Comparison of ENCODE assay signal across 8 cellular contexts in the genomic region with DNA sequence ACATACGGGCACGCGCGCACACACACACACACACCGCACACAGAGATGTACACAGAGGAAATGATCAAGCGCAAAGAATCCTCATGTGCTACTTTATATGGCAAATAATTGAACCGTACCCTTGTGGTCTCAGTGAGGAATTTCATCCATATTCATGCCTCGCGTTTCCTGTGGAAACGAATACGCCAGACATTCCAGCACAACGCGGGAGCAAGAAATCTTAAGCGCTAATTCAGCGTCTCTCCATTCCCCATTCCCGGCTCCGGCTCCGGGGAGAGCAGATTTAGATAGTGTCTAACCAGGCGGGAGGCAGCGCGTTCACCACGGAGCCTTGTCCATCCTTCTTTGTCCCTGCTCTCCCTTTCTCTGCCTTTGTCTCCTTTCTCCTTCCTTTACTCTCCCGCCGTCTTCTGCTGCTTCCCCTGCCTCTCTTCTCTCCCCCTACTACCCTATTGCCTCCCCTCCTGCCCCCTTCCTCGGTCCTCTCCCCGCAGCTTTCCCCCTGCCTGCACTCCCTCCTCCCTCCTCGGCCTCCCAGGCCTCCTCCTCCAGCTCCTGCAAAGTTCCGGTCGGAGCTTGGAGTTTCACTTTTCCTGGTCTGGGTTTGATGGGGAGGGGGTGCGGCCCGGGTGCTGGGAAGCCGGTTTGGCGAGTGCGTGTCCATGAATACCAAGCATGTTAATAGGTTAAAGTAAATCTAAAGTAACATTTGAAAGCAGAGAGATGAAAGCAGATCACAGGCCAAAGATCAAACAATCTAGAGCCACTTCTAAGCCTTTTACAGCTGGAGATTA.
A peak's percentile ranks its signal among the peaks of the same experiment; 100 is the strongest.
DNase-seq lines count a peak whose midpoint lies in the region; ATAC-seq and TF ChIP-seq lines count a peak whose summit lies in the region.

No MANE protein-coding gene starts in this region.

- H3K9ac ChIP-seq in NT2/D1 (ENCODE audit: insufficient read length, low read depth), result peak overlapping the region; percentile 72

- H3K9me3 Mint-ChIP-seq in neural crest cell, result no peaks in the 10 kb centered on the region
- H3K9me3 Mint-ChIP-seq in CD8-positive, alpha-beta T cell, result no peaks in the 10 kb centered on the region

- no peak overlapping the region for H3K27ac ChIP-seq in CD8-positive, alpha-beta T cell (ENCODE audit: low read depth, low read length)

- peaks cover 52% of the 10 kb centered on the region for H3K4me1 Mint-ChIP-seq in neural crest cell
- H3K4me1 Mint-ChIP-seq in CD8-positive, alpha-beta T cell (ENCODE audit: low read depth), result peaks cover 1% of the 10 kb centered on the region

- peak overlapping the region; percentile 85 for H3K4me3 Mint-ChIP-seq in neural crest cell
- no peak overlapping the region for H3K4me3 Mint-ChIP-seq in CD8-positive, alpha-beta T cell

- H3K27me3 ChIP-seq in NT2/D1 (ENCODE audit: insufficient read depth, insufficient read length), result no peaks in the 10 kb centered on the region
- peaks cover 12% of the 10 kb centered on the region for H3K27me3 ChIP-seq in CD8-positive, alpha-beta T cell (ENCODE audit: insufficient read depth, low read length)

- POLR2A ChIA-PET in CD8-positive, alpha-beta T cell (lab: Charles Lee), result no interaction called here

- H3K4me3 ChIP-seq in NT2/D1 (ENCODE audit: insufficient read length, low read depth), result peak overlapping the region; percentile 45
- H3K4me3 ChIP-seq in CD8-positive, alpha-beta T cell (ENCODE audit: low read depth, low read length), result no peak overlapping the region

- H3K4me1 ChIP-seq in NT2/D1 (ENCODE audit: insufficient read depth, insufficient read length), result peaks cover 13% of the 10 kb centered on the region
- H3K4me1 ChIP-seq in CD8-positive, alpha-beta T cell (ENCODE audit: insufficient read depth, low read length), result no peaks in the 10 kb centered on the region

- DNase-seq in DMS153 treated with DMSO at 0.1 percent for 48 hours (lab: John Stamatoyannopoulos, UW; ENCODE audit: unreplicated experiment) (peak; percentile 37), NT2/D1 (ENCODE audit: low read depth, low spot score) (no peak), fibroblast of the conjunctiva (ENCODE audit: low read depth) (peak; percentile 13), neural crest cell (ENCODE audit: low read depth, low spot score) (peak; percentile 45), HUDEP-2 (lab: John Stamatoyannopoulos, UW; ENCODE audit: unreplicated experiment in 76 of 76) (no peak)
- no peak for DNase-seq in CD8-positive, alpha-beta T cell

- ATAC-seq in CD8-positive, alpha-beta T cell, result no peak
- no peak for ATAC-seq in HG02571 (IDR thresholded peaks at IDR 0.05; ENCODE audit: unreplicated experiment)
- ATAC-seq in GM18870 (IDR thresholded peaks at IDR 0.05; ENCODE audit: unreplicated experiment), result no peak

- peak; percentile 58 for TF ChIP-seq CTCF in neural crest cell (conservative IDR thresholded peaks at IDR 0.05)
- TF ChIP-seq CTCF in CD8-positive, alpha-beta T cell (IDR thresholded peaks at IDR 0.05), result no peak

- peak overlapping the region; percentile 98 for H3K27ac Mint-ChIP-seq in neural crest cell (ENCODE audit: unreplicated experiment)
- H3K27ac Mint-ChIP-seq in CD8-positive, alpha-beta T cell, result no peak overlapping the region

- no peaks in the 10 kb centered on the region for H3K36me3 ChIP-seq in NT2/D1 (ENCODE audit: insufficient read depth, insufficient read length, low read length)
- H3K36me3 ChIP-seq in CD8-positive, alpha-beta T cell (ENCODE audit: insufficient read depth, low read length), result no peaks in the 10 kb centered on the region

- CTCF ChIA-PET in CD8-positive, alpha-beta T cell (lab: Charles Lee), result no interaction called here

- no peaks in the 10 kb centered on the region for H3K27me3 Mint-ChIP-seq in neural crest cell (ENCODE audit: low read depth)
- H3K27me3 Mint-ChIP-seq in CD8-positive, alpha-beta T cell (ENCODE audit: low read depth), result peaks cover 31% of the 10 kb centered on the region

- intact Hi-C loops in CD8-positive, alpha-beta T cell (cut with DNase I, micrococcal nuclease), result no loop called here

- H3K9me3 ChIP-seq in NT2/D1 (ENCODE audit: insufficient read depth, low read length), result no peaks in the 10 kb centered on the region
- no peaks in the 10 kb centered on the region for H3K9me3 ChIP-seq in CD8-positive, alpha-beta T cell (ENCODE audit: low read length)

- no peaks in the 10 kb centered on the region for H3K36me3 Mint-ChIP-seq in neural crest cell (ENCODE audit: low read depth)
- H3K36me3 Mint-ChIP-seq in CD8-positive, alpha-beta T cell, result no peaks in the 10 kb centered on the region

Comparison
In these comparisons a context has a peak if more than half of its experiments do, and no peak if none do; other contexts are left out.
1. DNase-seq: peak in DMS153 treated with DMSO at 0.1 percent for 48 hours (single experiment), fibroblast of the conjunctiva (single experiment) and neural crest cell (single experiment); none in NT2/D1 (single experiment), CD8-positive, alpha-beta T cell (0 of 7) and HUDEP-2 (0 of 76).